In genomic region chr1:154775559-154776338, GRCh38 we compare ENCODE assay signal across 28 cellular contexts.
DNase-seq lines count a peak whose midpoint lies in the region; FAIRE-seq and TF ChIP-seq lines count a peak whose summit lies in the region.
"Had no signal": no experiment of that assay in that cellular context is flagged by ENCODE, and none has a peak within 500 bp of the region (broad histone marks: within the 10 kb centered on the region; RNA-seq: fewer than 3 reads in every experiment).

No MANE protein-coding gene starts in this region.

- H2AK5ac ChIP-seq in H9 (ENCODE audit: insufficient read length, low read length) (no peak overlapping the region), H1 (ENCODE audit: low read depth, low read length) (no peak overlapping the region), neuronal stem cell (ENCODE audit: low read depth, low read length) (no peak overlapping the region)

- FAIRE-seq in H1 (lab: Jason Lieb, UNC), result no peak
- FAIRE-seq: endometrium, GM12891, RCC 7860 had no signal

- no CpG with 5 or more reads among the region's 13 CpGs for WGBS in H9 (ENCODE audit: extremely low coverage, insufficient read length, low lambda C conversion rate)
- 90% methylated on average over 13 of the region's 13 CpGs; no CpG with 5 or more reads in 1 of the 2 experiments for WGBS in H1 (ENCODE audit: extremely low coverage in 1 of 2, insufficient coverage in 1 of 2, insufficient read length in 1 of 2, insufficient replicate concordance in 2 of 2, low coverage in 1 of 2, low lambda C conversion rate in 2 of 2, missing lambda C conversion rate in 1 of 2), 2 experiments
- no CpG with 5 or more reads among the region's 13 CpGs for WGBS in neuronal stem cell (ENCODE audit: extremely low coverage in 2 of 2, insufficient read length in 2 of 2, insufficient replicate concordance in 1 of 2), 2 donors

- H3K9me3 ChIP-seq in H9 (ENCODE audit: control insufficient read depth, low read depth, low read length), result peaks cover 6% of the 10 kb centered on the region
- H3K9me3 ChIP-seq in H1 (ENCODE audit: insufficient read depth in 2 of 2, low read depth in 1 of 2, low read length in 1 of 2), result 0 out of 4 replicates have a peak, but pooled peaks cover 0 to 3% of the 10 kb centered on the region in 2 experiments
- peaks cover 2 to 4% of the 10 kb centered on the region in 2 donors for H3K9me3 ChIP-seq in neuronal stem cell (replicated peaks in 1 of 2; ENCODE audit: control insufficient read depth in 2 of 2, insufficient read depth in 1 of 2, low read depth in 1 of 2, low read length in 2 of 2)
- H3K9me3 ChIP-seq in right atrium auricular region, result peaks cover 3 to 5% of the 10 kb centered on the region in 2 donors
- H3K9me3 ChIP-seq: colonic mucosa, uterus had no signal

- no peak overlapping the region for H3K18ac ChIP-seq in H9 (ENCODE audit: insufficient read length, low read depth, low read length)
- H3K18ac ChIP-seq in H1 (ENCODE audit: extremely low read depth, low read length), result no peak overlapping the region
- H3K18ac ChIP-seq in neuronal stem cell (ENCODE audit: low read length), result peak overlapping the region; percentile 33

- no peak overlapping the region for H4K91ac ChIP-seq in H9 (ENCODE audit: insufficient read length, low read depth, low read length)
- no peak overlapping the region for H4K91ac ChIP-seq in H1 (replicated peaks; ENCODE audit: insufficient read length, low read length)
- H4K91ac ChIP-seq in neuronal stem cell (ENCODE audit: low read depth, low read length, poor library complexity), result no peak overlapping the region

- H3K9ac ChIP-seq in H9 (ENCODE audit: extremely low read depth, insufficient read length, low read length), result no peak overlapping the region
- H3K9ac ChIP-seq in H1 (replicated peaks in 1 of 4; ENCODE audit: extremely low read depth in 1 of 4, low read depth in 3 of 4, low read length in 3 of 4), result no peak overlapping the region
- H3K9ac ChIP-seq in neuronal stem cell (ENCODE audit: low read depth, low read length, poor library complexity), result peak overlapping the region; percentile 66

- H3K79me1 ChIP-seq in H9 (ENCODE audit: insufficient read depth, low read depth, low read length, poor library complexity, severe bottlenecking) (no peaks in the 10 kb centered on the region), H1 (ENCODE audit: low read depth, low read length) (no peaks in the 10 kb centered on the region), neuronal stem cell (ENCODE audit: low read depth, low read length) (no peaks in the 10 kb centered on the region)

- TF ChIP-seq POLR2A in H1 (IDR thresholded peaks at IDR 0.05; ENCODE audit: control extremely low read depth in 1 of 2, low read depth in 2 of 2, low read length in 2 of 2), result no peak

- no peak overlapping the region for H2BK20ac ChIP-seq in H9 (ENCODE audit: low read depth, low read length, poor library complexity, severe bottlenecking)
- no peak overlapping the region for H2BK20ac ChIP-seq in H1 (ENCODE audit: low read length)

- H3T11ph ChIP-seq in H9 (ENCODE audit: low read length), result no peak overlapping the region

- TF ChIP-seq CTCF in H9 (conservative IDR thresholded peaks at IDR 0.05) (no peak), H1 (IDR thresholded peaks at IDR 0.05; ENCODE audit: control extremely low read depth in 1 of 3, insufficient read depth in 1 of 3, low read depth in 1 of 3, low read length in 3 of 3) (no peak), right atrium auricular region (IDR thresholded peaks at IDR 0.05) (no peak)

- no peak overlapping the region for H3K4me3 Mint-ChIP-seq in H9
- H3K4me3 Mint-ChIP-seq: CD4-positive, alpha-beta memory T cell; natural killer cell treated with Interleukin-12 subunit alpha and Interleukin-12 subunit beta and Interleukin-15 and Interleukin-18, amount 100 ng/mL, for 72 hours; stimulated activated effector memory CD8-positive, alpha-beta T cell treated with anti-CD3 and anti-CD28 coated beads, Interleukin-12 subunit alpha, Interleukin-12 subunit beta, amount 100 ng/mL, for 72 hours; T-helper 2 cell treated with Interferon-gamma antibody and Interleukin-4, amounts not matched to agents 5 μg/mL and 100 μg/mL, for 36 hours had no signal

- H3K27ac Mint-ChIP-seq in H9, result no peak overlapping the region; a peak in 1 of 7 replicates
- H3K27ac Mint-ChIP-seq: natural killer cell treated with Interleukin-12 subunit alpha and Interleukin-12 subunit beta and Interleukin-15 and Interleukin-18, amount 100 ng/mL, for 72 hours; progenitor cell of endocrine pancreas; stimulated activated effector memory CD8-positive, alpha-beta T cell treated with anti-CD3 and anti-CD28 coated beads, Interleukin-12 subunit alpha, Interleukin-12 subunit beta, amount 100 ng/mL, for 72 hours; T-helper 2 cell treated with Interferon-gamma antibody and Interleukin-4, amounts not matched to agents 5 μg/mL and 100 μg/mL, for 36 hours had no signal

- no peak overlapping the region for H3K27ac ChIP-seq in H9 (ENCODE audit: insufficient read length, low read depth, low read length)
- H3K27ac ChIP-seq in H1 (ENCODE audit: low read depth, low read length), result no peak overlapping the region
- no peak overlapping the region for H3K27ac ChIP-seq in neuronal stem cell (replicated peaks; ENCODE audit: low read length)
- no peak overlapping the region for H3K27ac ChIP-seq in right atrium auricular region
- H3K27ac ChIP-seq: brain microvascular endothelial cell, colonic mucosa, SK-N-MC, skin epidermis, uterus had no signal

- DNase-seq in H9 (no peak), NCI-H2227 treated with DMSO at 0.1 percent for 48 hours (lab: John Stamatoyannopoulos, UW) (peak; percentile 37), H1 (ENCODE audit: low read depth in 1 of 2, low spot score in 2 of 2) (no peak), neuronal stem cell (ENCODE audit: low spot score) (no peak), kidney tubule cell (ENCODE audit: low spot score) (no peak), T-helper 9 cell (no peak), right atrium auricular region (ENCODE audit: low spot score) (no peak)
- DNase-seq: activated CD4-positive, alpha-beta T cell treated with anti-CD3 and anti-CD28 coated beads, Interleukin-2, amount 50 U/mL, for 4 hours; activated CD8-positive, alpha-beta memory T cell treated with anti-CD3 and anti-CD28 coated beads, Interleukin-2, amount 50 U/mL, for 48 hours; activated gamma-delta T cell; brain microvascular endothelial cell; CD4-positive, alpha-beta memory T cell; colonic mucosa; DMS53; KBM-7; NCI-H187 treated with DMSO at 0.1 percent for 48 hours; NCI-H446 treated with DMSO at 0.1 percent for 48 hours; stimulated activated CD4-positive, alpha-beta T cell treated with anti-CD3 and anti-CD28 coated beads, Interleukin-2, amount 100 ng/mL, for 24 hours had no signal

- H2AFZ ChIP-seq in H9 (ENCODE audit: low read length), result no peak overlapping the region
- no peak overlapping the region for H2AFZ ChIP-seq in H1 (ENCODE audit: low read length)
- H2AFZ ChIP-seq in neuronal stem cell (ENCODE audit: low read length), result peak overlapping the region; percentile 21

- H4K5ac ChIP-seq in H9 (ENCODE audit: insufficient read length, low read depth, low read length) (no peak overlapping the region), H1 (ENCODE audit: insufficient read length, low read depth, low read length) (no peak overlapping the region)

- H3K79me2 ChIP-seq in H9 (ENCODE audit: insufficient read depth, low read length) (no peaks in the 10 kb centered on the region), H1 (ENCODE audit: control insufficient read depth in 1 of 2, insufficient read depth in 2 of 2, low read length in 2 of 2) (no peaks in the 10 kb centered on the region)

- no peak for TF ChIP-seq RAD21 in H1 (IDR thresholded peaks at IDR 0.05 in 1 of 2, conservative IDR thresholded peaks at IDR 0.05 in 1 of 2; ENCODE audit: low read depth in 2 of 2, low read length in 2 of 2)

- no peak overlapping the region for H2BK12ac ChIP-seq in H9 (ENCODE audit: insufficient read length, low read depth, low read length)
- H2BK12ac ChIP-seq in H1 (ENCODE audit: low read depth, low read length), result no peak overlapping the region
- H2BK12ac ChIP-seq in neuronal stem cell (ENCODE audit: low read length), result no peak overlapping the region

- TF ChIP-seq EP300 in H1 (IDR thresholded peaks at IDR 0.05; ENCODE audit: borderline replicate concordance in 1 of 2, low read depth in 2 of 2, low read length in 2 of 2), result no peak

- no peaks in the 10 kb centered on the region for H4K20me1 ChIP-seq in H9 (ENCODE audit: control insufficient read depth, insufficient read depth, insufficient read length)
- H4K20me1 ChIP-seq in H1 (replicated peaks in 1 of 2; ENCODE audit: control insufficient read depth in 1 of 2, insufficient read depth in 2 of 2, low read length in 2 of 2), result no peaks in the 10 kb centered on the region

- H3K4me1 Mint-ChIP-seq in H9, result peaks cover 21 to 36% of the 10 kb centered on the region in 2 experiments

- no peaks in the 10 kb centered on the region; the same call in 1 of the 2 replicates for H3K27me3 Mint-ChIP-seq in H9 (ENCODE audit: low read depth)

- peaks cover 0 to 3% of the 10 kb centered on the region in 2 experiments; a peak in 2 of 5 replicates for H3K9me3 Mint-ChIP-seq in H9
- H3K9me3 Mint-ChIP-seq: natural killer cell treated with Interleukin-12 subunit alpha and Interleukin-12 subunit beta and Interleukin-15 and Interleukin-18, amount 100 ng/mL, for 72 hours; stimulated activated effector memory CD8-positive, alpha-beta T cell treated with anti-CD3 and anti-CD28 coated beads, Interleukin-12 subunit alpha, Interleukin-12 subunit beta, amount 100 ng/mL, for 72 hours had no signal

- no peak overlapping the region for H3K4me2 ChIP-seq in H9 (ENCODE audit: insufficient read depth, insufficient read length, low read length)
- no peak overlapping the region for H3K4me2 ChIP-seq in H1 (ENCODE audit: insufficient read depth in 1 of 2, low read depth in 2 of 2, low read length in 2 of 2)
- H3K4me2 ChIP-seq in neuronal stem cell (ENCODE audit: insufficient read depth, low read length, poor library complexity, severe bottlenecking), result no peak overlapping the region

- no peaks in the 10 kb centered on the region for H3K27me3 ChIP-seq in H9 (ENCODE audit: insufficient read depth, low read length)
- H3K27me3 ChIP-seq in H1 (replicated peaks in 1 of 4; ENCODE audit: control insufficient read depth in 3 of 4, extremely low read depth in 1 of 4, insufficient read depth in 3 of 4, low read length in 3 of 4), result no peaks in the 10 kb centered on the region
- H3K27me3 ChIP-seq in neuronal stem cell (ENCODE audit: control insufficient read depth in 3 of 3, insufficient read depth in 3 of 3, low read depth in 1 of 3, low read length in 3 of 3), result no peaks in the 10 kb centered on the region
- no peaks in the 10 kb centered on the region for H3K27me3 ChIP-seq in right atrium auricular region
- H3K27me3 ChIP-seq: brain microvascular endothelial cell, colonic mucosa, uterus had no signal

- CTCF ChIA-PET in H1 (lab: Charles Lee; ENCODE audit: partially characterized antibody), result interaction anchor here (0.7 to 9.6 kb wide), 19 partner anchors 8 to 137 kb away, joined by 3 to 56 read pairs (median 4); no protein-coding TSS in a partner anchor

- H3K14ac ChIP-seq in H9 (ENCODE audit: insufficient read depth, low read length) (0 out of 2 replicates have a peak overlapping the region, but pooled peaks have one; percentile 22), H1 (ENCODE audit: insufficient read length) (no peak overlapping the region), neuronal stem cell (ENCODE audit: low read length) (no peak overlapping the region)

- H2BK120ac ChIP-seq in H9 (ENCODE audit: low read depth, low read length, poor library complexity, severe bottlenecking) (no peak overlapping the region), H1 (replicated peaks; ENCODE audit: low read depth, low read length) (no peak overlapping the region), neuronal stem cell (ENCODE audit: low read depth, low read length) (no peak overlapping the region)

- no peak overlapping the region for H3K56ac ChIP-seq in H9 (ENCODE audit: insufficient read length, low read depth, low read length)
- no peak overlapping the region for H3K56ac ChIP-seq in H1 (replicated peaks; ENCODE audit: insufficient read length, low read depth, low read length)

- H3K4me3 ChIP-seq in H1 (ENCODE audit: extremely low read depth in 1 of 4, insufficient read depth in 2 of 4, low read depth in 3 of 4, low read length in 4 of 4) (no peak overlapping the region), neuronal stem cell (ENCODE audit: low read length in 2 of 2) (no peak overlapping the region), right atrium auricular region (no peak overlapping the region)
- H3K4me3 ChIP-seq: colonic mucosa, SK-N-MC, skin epidermis, uterus had no signal

- no peaks in the 10 kb centered on the region for H3K36me3 ChIP-seq in H1 (ENCODE audit: control insufficient read depth in 2 of 4, insufficient read depth in 4 of 4, low read length in 3 of 4)
- H3K36me3 ChIP-seq in neuronal stem cell (replicated peaks in 1 of 2; ENCODE audit: control insufficient read depth in 2 of 2, insufficient read depth in 2 of 2, low read length in 2 of 2), result no peaks in the 10 kb centered on the region
- no peaks in the 10 kb centered on the region for H3K36me3 ChIP-seq in right atrium auricular region
- H3K36me3 ChIP-seq: brain microvascular endothelial cell, colonic mucosa, uterus had no signal

- H3K23ac ChIP-seq in H9 (ENCODE audit: insufficient read length, low read depth, low read length) (no peak overlapping the region), H1 (ENCODE audit: insufficient read length) (no peak overlapping the region), neuronal stem cell (ENCODE audit: low read depth, low read length, poor library complexity) (no peak overlapping the region)

- H4K8ac ChIP-seq in H9 (replicated peaks; ENCODE audit: insufficient read length, low read depth, low read length) (no peak overlapping the region), H1 (ENCODE audit: extremely low read depth, insufficient read depth, low read length) (no peak overlapping the region), neuronal stem cell (ENCODE audit: low read depth, low read length) (no peak overlapping the region)

- no peak overlapping the region for H2BK5ac ChIP-seq in H9 (ENCODE audit: insufficient read length, low read length)
- 0 out of 2 replicates have a peak overlapping the region, but pooled peaks have one; percentile 24 for H2BK5ac ChIP-seq in H1 (ENCODE audit: low read depth, low read length)
- no peak overlapping the region for H2BK5ac ChIP-seq in neuronal stem cell (ENCODE audit: low read length)

- H3K4ac ChIP-seq in H9 (ENCODE audit: low read depth, low read length) (no peak overlapping the region), H1 (replicated peaks; ENCODE audit: insufficient read length, low read depth, low read length) (no peak overlapping the region), neuronal stem cell (ENCODE audit: low read length) (no peak overlapping the region)

- H3K36me3 Mint-ChIP-seq in H9 (ENCODE audit: insufficient read depth in 1 of 3, low read depth in 3 of 3), result peaks cover 0 to 4% (median 0%) of the 10 kb centered on the region in 3 experiments; a peak in 1 of 7 replicates
- H3K36me3 Mint-ChIP-seq: CD4-positive, alpha-beta memory T cell; natural killer cell treated with Interleukin-12 subunit alpha and Interleukin-12 subunit beta and Interleukin-15 and Interleukin-18, amount 100 ng/mL, for 72 hours; stimulated activated effector memory CD8-positive, alpha-beta T cell treated with anti-CD3 and anti-CD28 coated beads, Interleukin-12 subunit alpha, Interleukin-12 subunit beta, amount 100 ng/mL, for 72 hours had no signal

- H2BK15ac ChIP-seq in H9 (ENCODE audit: low read depth, low read length) (no peak overlapping the region), H1 (ENCODE audit: low read length) (no peak overlapping the region), neuronal stem cell (ENCODE audit: low read length) (no peak overlapping the region)

- H3K4me1 ChIP-seq in H9 (ENCODE audit: insufficient read depth, low read length), result no peaks in the 10 kb centered on the region; the same call in 1 of the 2 replicates
- H3K4me1 ChIP-seq in H1 (replicated peaks in 1 of 4; ENCODE audit: control insufficient read depth in 3 of 4, insufficient read depth in 4 of 4, low read length in 3 of 4), result peaks cover 0 to 11% (median 8%) of the 10 kb centered on the region in 4 experiments; a peak in 6 of 7 replicates
- peaks cover 8 to 20% of the 10 kb centered on the region in 2 donors for H3K4me1 ChIP-seq in neuronal stem cell (ENCODE audit: control insufficient read depth in 2 of 2, insufficient read depth in 1 of 2, low read depth in 1 of 2, low read length in 2 of 2)
- no peaks in the 10 kb centered on the region for H3K4me1 ChIP-seq in right atrium auricular region
- H3K4me1 ChIP-seq: colonic mucosa, uterus had no signal

- POLR2A ChIA-PET in H1 (lab: Charles Lee; ENCODE audit: partially characterized antibody), result interaction anchor here (1.1 to 1.5 kb wide), 2 partner anchors 14 kb away, joined by 3 read pairs; no protein-coding TSS in a partner anchor

- H3K23me2 ChIP-seq in H9 (ENCODE audit: insufficient read length, low read depth, low read length, poor library complexity, severe bottlenecking), result no peaks in the 10 kb centered on the region
- H3K23me2 ChIP-seq in H1 (ENCODE audit: low read depth, low read length), result no peaks in the 10 kb centered on the region
